In the genomic region with DNA sequence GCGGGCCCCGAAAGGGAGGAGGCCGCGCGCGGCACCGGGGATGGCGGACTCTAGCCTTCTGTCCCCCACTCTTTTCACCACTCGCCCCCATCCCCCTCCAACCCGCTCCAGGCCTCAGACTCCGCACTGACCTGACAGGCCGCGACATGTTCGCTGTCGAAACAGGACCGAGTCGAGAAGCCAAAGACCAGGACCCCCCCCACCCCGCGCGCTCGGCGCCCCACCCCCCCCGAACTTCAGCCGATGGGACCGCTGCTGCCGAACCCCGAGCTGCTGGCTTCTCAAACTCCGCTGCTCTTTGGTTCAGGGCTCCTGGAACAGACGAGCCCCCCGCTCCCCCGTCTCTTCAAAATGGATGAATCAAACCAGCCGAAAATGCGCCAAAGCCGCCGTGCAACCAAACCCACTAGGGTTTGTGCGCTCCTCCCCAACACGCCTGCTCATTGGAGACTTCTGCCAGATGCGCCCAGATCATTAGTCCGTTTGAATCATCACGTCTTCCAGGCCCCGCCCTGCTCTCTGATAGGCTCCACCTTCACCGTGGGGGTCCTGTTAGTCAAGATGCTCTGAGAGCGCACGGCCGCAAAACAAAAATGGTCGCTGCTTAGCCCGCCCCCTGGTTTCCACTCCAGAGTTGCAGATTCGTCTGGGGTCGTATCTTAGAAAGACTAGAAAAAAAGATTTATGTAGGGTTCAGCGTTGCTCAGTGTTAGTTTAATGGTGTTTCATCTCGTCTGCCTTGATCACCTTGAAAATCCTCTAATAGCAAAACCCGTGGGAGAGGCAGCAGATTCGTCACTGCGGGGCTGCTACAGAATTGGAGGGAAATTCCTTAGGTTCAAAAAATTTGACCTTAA, we compare ENCODE assay signal across 1 cellular context.
TF ChIP-seq lines count a peak whose summit lies in the region.

A gene with protein sequence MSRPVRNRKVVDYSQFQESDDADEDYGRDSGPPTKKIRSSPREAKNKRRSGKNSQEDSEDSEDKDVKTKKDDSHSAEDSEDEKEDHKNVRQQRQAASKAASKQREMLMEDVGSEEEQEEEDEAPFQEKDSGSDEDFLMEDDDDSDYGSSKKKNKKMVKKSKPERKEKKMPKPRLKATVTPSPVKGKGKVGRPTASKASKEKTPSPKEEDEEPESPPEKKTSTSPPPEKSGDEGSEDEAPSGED (minus strand): TSS at position 357 of the 857 bp plus-strand sequence. CDS start 209 bp downstream, at position 148.

TF ChIP-seq in HepG2, 621 proteins besides CTCF, POLR2A, EP300 and RAD21 (continued from another document and continues in another):
- TF ChIP-seq, protein P1, sequence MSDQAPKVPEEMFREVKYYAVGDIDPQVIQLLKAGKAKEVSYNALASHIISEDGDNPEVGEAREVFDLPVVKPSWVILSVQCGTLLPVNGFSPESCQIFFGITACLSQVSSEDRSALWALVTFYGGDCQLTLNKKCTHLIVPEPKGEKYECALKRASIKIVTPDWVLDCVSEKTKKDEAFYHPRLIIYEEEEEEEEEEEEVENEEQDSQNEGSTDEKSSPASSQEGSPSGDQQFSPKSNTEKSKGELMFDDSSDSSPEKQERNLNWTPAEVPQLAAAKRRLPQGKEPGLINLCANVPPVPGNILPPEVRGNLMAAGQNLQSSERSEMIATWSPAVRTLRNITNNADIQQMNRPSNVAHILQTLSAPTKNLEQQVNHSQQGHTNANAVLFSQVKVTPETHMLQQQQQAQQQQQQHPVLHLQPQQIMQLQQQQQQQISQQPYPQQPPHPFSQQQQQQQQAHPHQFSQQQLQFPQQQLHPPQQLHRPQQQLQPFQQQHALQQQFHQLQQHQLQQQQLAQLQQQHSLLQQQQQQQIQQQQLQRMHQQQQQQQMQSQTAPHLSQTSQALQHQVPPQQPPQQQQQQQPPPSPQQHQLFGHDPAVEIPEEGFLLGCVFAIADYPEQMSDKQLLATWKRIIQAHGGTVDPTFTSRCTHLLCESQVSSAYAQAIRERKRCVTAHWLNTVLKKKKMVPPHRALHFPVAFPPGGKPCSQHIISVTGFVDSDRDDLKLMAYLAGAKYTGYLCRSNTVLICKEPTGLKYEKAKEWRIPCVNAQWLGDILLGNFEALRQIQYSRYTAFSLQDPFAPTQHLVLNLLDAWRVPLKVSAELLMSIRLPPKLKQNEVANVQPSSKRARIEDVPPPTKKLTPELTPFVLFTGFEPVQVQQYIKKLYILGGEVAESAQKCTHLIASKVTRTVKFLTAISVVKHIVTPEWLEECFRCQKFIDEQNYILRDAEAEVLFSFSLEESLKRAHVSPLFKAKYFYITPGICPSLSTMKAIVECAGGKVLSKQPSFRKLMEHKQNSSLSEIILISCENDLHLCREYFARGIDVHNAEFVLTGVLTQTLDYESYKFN (CRISPR knock-in tag; conservative IDR thresholded peaks at IDR 0.05): peak; percentile 42; the same call in 1 of the 2 replicates
- no peak for TF ChIP-seq FOXA3 (CRISPR knock-in tag; IDR thresholded peaks at IDR 0.05)
- no peak for TF ChIP-seq NAIF1 (CRISPR knock-in tag; IDR thresholded peaks at IDR 0.05; ENCODE audit: borderline replicate concordance)
- TF ChIP-seq, protein P2, sequence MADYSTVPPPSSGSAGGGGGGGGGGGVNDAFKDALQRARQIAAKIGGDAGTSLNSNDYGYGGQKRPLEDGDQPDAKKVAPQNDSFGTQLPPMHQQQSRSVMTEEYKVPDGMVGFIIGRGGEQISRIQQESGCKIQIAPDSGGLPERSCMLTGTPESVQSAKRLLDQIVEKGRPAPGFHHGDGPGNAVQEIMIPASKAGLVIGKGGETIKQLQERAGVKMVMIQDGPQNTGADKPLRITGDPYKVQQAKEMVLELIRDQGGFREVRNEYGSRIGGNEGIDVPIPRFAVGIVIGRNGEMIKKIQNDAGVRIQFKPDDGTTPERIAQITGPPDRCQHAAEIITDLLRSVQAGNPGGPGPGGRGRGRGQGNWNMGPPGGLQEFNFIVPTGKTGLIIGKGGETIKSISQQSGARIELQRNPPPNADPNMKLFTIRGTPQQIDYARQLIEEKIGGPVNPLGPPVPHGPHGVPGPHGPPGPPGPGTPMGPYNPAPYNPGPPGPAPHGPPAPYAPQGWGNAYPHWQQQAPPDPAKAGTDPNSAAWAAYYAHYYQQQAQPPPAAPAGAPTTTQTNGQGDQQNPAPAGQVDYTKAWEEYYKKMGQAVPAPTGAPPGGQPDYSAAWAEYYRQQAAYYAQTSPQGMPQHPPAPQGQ (CRISPR knock-in tag; IDR thresholded peaks at IDR 0.05; ENCODE audit: borderline replicate concordance): no peak
- TF ChIP-seq, protein P3, sequence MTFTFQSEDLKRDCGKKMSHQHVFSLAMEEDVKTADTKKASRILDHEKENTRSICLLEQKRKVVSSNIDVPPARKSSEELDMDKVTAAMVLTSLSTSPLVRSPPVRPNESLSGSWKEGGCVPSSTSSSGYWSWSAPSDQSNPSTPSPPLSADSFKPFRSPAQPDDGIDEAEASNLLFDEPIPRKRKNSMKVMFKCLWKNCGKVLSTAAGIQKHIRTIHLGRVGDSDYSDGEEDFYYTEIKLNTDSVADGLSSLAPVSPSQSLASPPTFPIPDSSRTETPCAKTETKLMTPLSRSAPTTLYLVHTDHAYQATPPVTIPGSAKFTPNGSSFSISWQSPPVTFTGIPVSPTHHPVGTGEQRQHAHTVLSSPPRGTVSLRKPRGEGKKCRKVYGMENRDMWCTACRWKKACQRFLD (CRISPR knock-in tag; IDR thresholded peaks at IDR 0.05; ENCODE audit: borderline replicate concordance): no peak
- no peak for TF ChIP-seq ZNF264 (CRISPR knock-in tag; IDR thresholded peaks at IDR 0.05)
- TF ChIP-seq ASH2L (IDR thresholded peaks at IDR 0.05; ENCODE audit: insufficient read length, low read depth, low read length): peak; percentile 88
- TF ChIP-seq POLR2AphosphoS2 (IDR thresholded peaks at IDR 0.05; ENCODE audit: low read depth, low read length): no peak
- TF ChIP-seq ZSCAN22 (CRISPR knock-in tag; IDR thresholded peaks at IDR 0.05): no peak
- TF ChIP-seq ZNF326 (CRISPR knock-in tag; IDR thresholded peaks at IDR 0.05; ENCODE audit: borderline replicate concordance): no peak
- no peak for TF ChIP-seq SRSF1 (optimal IDR thresholded peaks at IDR 0.05; ENCODE audit: low read depth, low read length)
- TF ChIP-seq, protein P4, sequence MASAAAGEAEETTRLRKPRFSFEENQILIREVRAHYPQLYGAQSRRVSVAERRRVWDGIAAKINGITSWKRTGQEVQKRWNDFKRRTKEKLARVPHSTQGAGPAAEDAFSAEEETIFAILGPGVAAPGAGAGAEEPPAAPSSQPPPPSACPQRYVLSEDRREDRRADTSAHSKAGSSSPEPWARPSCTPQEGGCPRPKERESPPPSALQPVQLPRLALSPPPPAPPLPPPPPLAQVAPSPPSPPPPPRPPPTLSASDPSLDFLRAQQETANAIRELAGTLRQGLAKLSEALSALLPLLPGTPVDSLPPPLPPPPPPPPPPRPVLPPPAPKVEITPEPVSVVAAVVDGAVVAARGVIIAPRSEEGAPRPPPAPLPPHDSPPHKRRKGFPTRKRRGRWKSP (CRISPR knock-in tag; IDR thresholded peaks at IDR 0.05): 0 out of 2 replicates have a peak, but pooled peaks have one; percentile 21
- TF ChIP-seq XRCC5 (optimal IDR thresholded peaks at IDR 0.05; ENCODE audit: low read length): peak; percentile 67
- no peak for TF ChIP-seq TBL1XR1 (IDR thresholded peaks at IDR 0.05; ENCODE audit: borderline replicate concordance, low read length, partially characterized antibody)
- no peak for TF ChIP-seq FOXO1 (CRISPR knock-in tag; IDR thresholded peaks at IDR 0.05)
- no peak for TF ChIP-seq TCF7L2 (IDR thresholded peaks at IDR 0.05; ENCODE audit: low read depth, low read length)
- no peak for TF ChIP-seq PLRG1 (conservative IDR thresholded peaks at IDR 0.05)
- TF ChIP-seq ZNF225 (CRISPR knock-in tag; IDR thresholded peaks at IDR 0.05): no peak
- no peak for TF ChIP-seq FOXA1 (IDR thresholded peaks at IDR 0.05)
- TF ChIP-seq FOXA1 (CRISPR knock-in tag; IDR thresholded peaks at IDR 0.05): no peak
- TF ChIP-seq ZNF160 (CRISPR knock-in tag; IDR thresholded peaks at IDR 0.05): no peak
- TF ChIP-seq, protein P5, sequence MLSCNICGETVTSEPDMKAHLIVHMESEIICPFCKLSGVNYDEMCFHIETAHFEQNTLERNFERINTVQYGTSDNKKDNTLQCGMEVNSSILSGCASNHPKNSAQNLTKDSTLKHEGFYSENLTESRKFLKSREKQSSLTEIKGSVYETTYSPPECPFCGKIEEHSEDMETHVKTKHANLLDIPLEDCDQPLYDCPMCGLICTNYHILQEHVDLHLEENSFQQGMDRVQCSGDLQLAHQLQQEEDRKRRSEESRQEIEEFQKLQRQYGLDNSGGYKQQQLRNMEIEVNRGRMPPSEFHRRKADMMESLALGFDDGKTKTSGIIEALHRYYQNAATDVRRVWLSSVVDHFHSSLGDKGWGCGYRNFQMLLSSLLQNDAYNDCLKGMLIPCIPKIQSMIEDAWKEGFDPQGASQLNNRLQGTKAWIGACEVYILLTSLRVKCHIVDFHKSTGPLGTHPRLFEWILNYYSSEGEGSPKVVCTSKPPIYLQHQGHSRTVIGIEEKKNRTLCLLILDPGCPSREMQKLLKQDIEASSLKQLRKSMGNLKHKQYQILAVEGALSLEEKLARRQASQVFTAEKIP (CRISPR knock-in tag; IDR thresholded peaks at IDR 0.05; ENCODE audit: borderline replicate concordance): no peak
- no peak for TF ChIP-seq SCMH1 (CRISPR knock-in tag; IDR thresholded peaks at IDR 0.05; ENCODE audit: borderline replicate concordance)
- peak; percentile 96 for TF ChIP-seq ZBTB7B (CRISPR knock-in tag; IDR thresholded peaks at IDR 0.05)
- TF ChIP-seq, protein P6, sequence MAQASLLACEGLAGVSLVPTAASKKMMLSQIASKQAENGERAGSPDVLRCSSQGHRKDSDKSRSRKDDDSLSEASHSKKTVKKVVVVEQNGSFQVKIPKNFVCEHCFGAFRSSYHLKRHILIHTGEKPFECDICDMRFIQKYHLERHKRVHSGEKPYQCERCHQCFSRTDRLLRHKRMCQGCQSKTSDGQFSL (CRISPR knock-in tag; IDR thresholded peaks at IDR 0.05): no peak
- no peak for TF ChIP-seq RFX1 (IDR thresholded peaks at IDR 0.05)
- TF ChIP-seq ELF1 (CRISPR knock-in tag; IDR thresholded peaks at IDR 0.05): peak; percentile 45
- TF ChIP-seq SP5 (CRISPR knock-in tag; IDR thresholded peaks at IDR 0.05; ENCODE audit: borderline replicate concordance, low read depth): peak; percentile 44; the same call in 1 of the 2 replicates
- peak; percentile 52 for TF ChIP-seq HDAC1 (CRISPR knock-in tag; IDR thresholded peaks at IDR 0.05)
- TF ChIP-seq, protein P7, sequence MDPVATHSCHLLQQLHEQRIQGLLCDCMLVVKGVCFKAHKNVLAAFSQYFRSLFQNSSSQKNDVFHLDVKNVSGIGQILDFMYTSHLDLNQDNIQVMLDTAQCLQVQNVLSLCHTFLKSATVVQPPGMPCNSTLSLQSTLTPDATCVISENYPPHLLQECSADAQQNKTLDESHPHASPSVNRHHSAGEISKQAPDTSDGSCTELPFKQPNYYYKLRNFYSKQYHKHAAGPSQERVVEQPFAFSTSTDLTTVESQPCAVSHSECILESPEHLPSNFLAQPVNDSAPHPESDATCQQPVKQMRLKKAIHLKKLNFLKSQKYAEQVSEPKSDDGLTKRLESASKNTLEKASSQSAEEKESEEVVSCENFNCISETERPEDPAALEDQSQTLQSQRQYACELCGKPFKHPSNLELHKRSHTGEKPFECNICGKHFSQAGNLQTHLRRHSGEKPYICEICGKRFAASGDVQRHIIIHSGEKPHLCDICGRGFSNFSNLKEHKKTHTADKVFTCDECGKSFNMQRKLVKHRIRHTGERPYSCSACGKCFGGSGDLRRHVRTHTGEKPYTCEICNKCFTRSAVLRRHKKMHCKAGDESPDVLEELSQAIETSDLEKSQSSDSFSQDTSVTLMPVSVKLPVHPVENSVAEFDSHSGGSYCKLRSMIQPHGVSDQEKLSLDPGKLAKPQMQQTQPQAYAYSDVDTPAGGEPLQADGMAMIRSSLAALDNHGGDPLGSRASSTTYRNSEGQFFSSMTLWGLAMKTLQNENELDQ (CRISPR knock-in tag; IDR thresholded peaks at IDR 0.05; ENCODE audit: borderline replicate concordance): peak; percentile 16; the same call in 1 of the 2 replicates
- peak; percentile 88 for TF ChIP-seq CREM (IDR thresholded peaks at IDR 0.05)
- TF ChIP-seq CREM (CRISPR knock-in tag; IDR thresholded peaks at IDR 0.05): no peak
- TF ChIP-seq NKX3-1 (CRISPR knock-in tag; IDR thresholded peaks at IDR 0.05): peak; percentile 72; the same call in 1 of the 2 replicates
- no peak for TF ChIP-seq JUNB (CRISPR knock-in tag; IDR thresholded peaks at IDR 0.05; ENCODE audit: borderline replicate concordance)
- TF ChIP-seq FOXC1 (CRISPR knock-in tag; IDR thresholded peaks at IDR 0.05; ENCODE audit: borderline replicate concordance): no peak
- no peak for TF ChIP-seq ZNF431 (CRISPR knock-in tag; IDR thresholded peaks at IDR 0.05; ENCODE audit: borderline replicate concordance, low read depth)
- TF ChIP-seq BCL6 (CRISPR knock-in tag; IDR thresholded peaks at IDR 0.05): no peak
- TF ChIP-seq ZEB1 (IDR thresholded peaks at IDR 0.05; ENCODE audit: insufficient replicate concordance, low read depth): no peak
- TF ChIP-seq, protein P8, sequence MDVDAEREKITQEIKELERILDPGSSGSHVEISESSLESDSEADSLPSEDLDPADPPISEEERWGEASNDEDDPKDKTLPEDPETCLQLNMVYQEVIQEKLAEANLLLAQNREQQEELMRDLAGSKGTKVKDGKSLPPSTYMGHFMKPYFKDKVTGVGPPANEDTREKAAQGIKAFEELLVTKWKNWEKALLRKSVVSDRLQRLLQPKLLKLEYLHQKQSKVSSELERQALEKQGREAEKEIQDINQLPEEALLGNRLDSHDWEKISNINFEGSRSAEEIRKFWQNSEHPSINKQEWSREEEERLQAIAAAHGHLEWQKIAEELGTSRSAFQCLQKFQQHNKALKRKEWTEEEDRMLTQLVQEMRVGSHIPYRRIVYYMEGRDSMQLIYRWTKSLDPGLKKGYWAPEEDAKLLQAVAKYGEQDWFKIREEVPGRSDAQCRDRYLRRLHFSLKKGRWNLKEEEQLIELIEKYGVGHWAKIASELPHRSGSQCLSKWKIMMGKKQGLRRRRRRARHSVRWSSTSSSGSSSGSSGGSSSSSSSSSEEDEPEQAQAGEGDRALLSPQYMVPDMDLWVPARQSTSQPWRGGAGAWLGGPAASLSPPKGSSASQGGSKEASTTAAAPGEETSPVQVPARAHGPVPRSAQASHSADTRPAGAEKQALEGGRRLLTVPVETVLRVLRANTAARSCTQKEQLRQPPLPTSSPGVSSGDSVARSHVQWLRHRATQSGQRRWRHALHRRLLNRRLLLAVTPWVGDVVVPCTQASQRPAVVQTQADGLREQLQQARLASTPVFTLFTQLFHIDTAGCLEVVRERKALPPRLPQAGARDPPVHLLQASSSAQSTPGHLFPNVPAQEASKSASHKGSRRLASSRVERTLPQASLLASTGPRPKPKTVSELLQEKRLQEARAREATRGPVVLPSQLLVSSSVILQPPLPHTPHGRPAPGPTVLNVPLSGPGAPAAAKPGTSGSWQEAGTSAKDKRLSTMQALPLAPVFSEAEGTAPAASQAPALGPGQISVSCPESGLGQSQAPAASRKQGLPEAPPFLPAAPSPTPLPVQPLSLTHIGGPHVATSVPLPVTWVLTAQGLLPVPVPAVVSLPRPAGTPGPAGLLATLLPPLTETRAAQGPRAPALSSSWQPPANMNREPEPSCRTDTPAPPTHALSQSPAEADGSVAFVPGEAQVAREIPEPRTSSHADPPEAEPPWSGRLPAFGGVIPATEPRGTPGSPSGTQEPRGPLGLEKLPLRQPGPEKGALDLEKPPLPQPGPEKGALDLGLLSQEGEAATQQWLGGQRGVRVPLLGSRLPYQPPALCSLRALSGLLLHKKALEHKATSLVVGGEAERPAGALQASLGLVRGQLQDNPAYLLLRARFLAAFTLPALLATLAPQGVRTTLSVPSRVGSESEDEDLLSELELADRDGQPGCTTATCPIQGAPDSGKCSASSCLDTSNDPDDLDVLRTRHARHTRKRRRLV (CRISPR knock-in tag; IDR thresholded peaks at IDR 0.05): no peak
- 0 out of 2 replicates have a peak, but pooled peaks have one; percentile 68 for TF ChIP-seq ZSCAN21 (CRISPR knock-in tag; IDR thresholded peaks at IDR 0.05; ENCODE audit: borderline replicate concordance)
- no peak for TF ChIP-seq ZNF7 (CRISPR knock-in tag; IDR thresholded peaks at IDR 0.05)
